In the genomic region with DNA sequence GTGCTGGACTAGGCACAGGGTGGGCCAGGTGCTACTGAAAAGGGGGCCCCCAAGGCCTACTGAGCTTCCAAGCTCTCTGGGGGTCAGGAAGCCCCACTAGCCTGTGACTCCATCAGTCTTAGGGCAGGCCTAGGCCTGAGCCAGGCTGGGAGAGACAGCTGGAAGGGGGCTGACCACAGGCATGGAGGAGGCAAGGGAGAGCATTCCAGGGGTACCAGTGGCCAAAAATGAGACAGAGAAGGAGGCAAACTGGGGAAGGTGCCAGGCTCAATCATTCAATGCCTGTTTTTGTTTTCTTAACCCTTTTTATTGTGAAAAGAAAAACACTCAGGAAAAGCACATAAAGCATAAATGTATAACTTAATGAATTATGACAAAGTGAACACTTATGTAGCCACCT, we compare ENCODE assay signal across 1 cellular context.
TF ChIP-seq lines count a peak whose summit lies in the region.

No MANE protein-coding gene starts in this region.

TF ChIP-seq in H1, 55 proteins besides CTCF, POLR2A, EP300 and RAD21 (continued from another document):
- TF ChIP-seq RBBP5 (IDR thresholded peaks at IDR 0.05; ENCODE audit: borderline replicate concordance, low read depth, low read length), result no peak
- TF ChIP-seq TEAD4 (IDR thresholded peaks at IDR 0.05; ENCODE audit: low read depth, low read length), result no peak
